10 cellular contexts compared by ENCODE assay signal in the genomic region with DNA sequence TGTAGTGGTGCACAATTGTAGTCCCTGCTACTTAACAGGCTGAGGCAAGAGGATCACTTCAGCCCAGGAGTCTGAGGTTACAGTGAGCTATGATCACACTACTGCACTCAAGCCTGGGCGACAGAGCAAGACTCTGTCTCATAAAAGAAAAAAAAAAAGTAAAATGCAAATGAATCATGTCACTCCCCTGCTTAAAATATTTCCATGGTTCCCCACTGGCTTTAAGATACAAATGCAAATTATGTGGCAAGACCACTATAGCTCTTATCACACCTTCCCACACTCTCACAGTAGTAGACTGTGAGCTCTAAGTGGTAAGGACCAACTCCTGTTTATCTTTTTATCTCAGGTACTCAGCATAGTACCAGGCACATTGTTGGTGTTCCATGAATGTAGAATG. TPM values are rescaled to one million over a fixed set of nuclear protein-coding genes. Genes with fewer than 3 reads are reported as not detected.
DNase-seq lines count a peak whose midpoint lies in the region; ATAC-seq lines count a peak whose summit lies in the region.
"Not testable (repeated sequence)": the region's sequence is repeated elsewhere in the genome, so short reads cannot be mapped to it uniquely, and the experiment has no call there.
"Had no signal": no experiment of that assay in that cellular context is flagged by ENCODE, and none has a peak within 500 bp of the region (broad histone marks: within the 10 kb centered on the region; RNA-seq: fewer than 3 reads in every experiment).

No MANE protein-coding gene starts in this region.

- H3K9me3 Mint-ChIP-seq in central memory CD8-positive, alpha-beta T cell: not testable (repeated sequence)

- H3K9me3 ChIP-seq in Karpas-422 (ENCODE audit: low read length): not testable (repeated sequence)

- H3K27me3 ChIP-seq in Karpas-422 (ENCODE audit: low read length): not testable (repeated sequence)

- peak overlapping the region; percentile 42; the same call in 1 of the 2 replicates for H3K27ac ChIP-seq in Karpas-422 (ENCODE audit: low read length)

- not testable (repeated sequence) for H3K4me3 ChIP-seq in Karpas-422 (ENCODE audit: low read length)

- H3K9ac ChIP-seq in Karpas-422 (ENCODE audit: low read length): not testable (repeated sequence)

- H3K4me1 ChIP-seq in Karpas-422 (ENCODE audit: low read length): not testable (repeated sequence)

- not testable (repeated sequence) for H3K79me2 ChIP-seq in Karpas-422 (ENCODE audit: low read length)

- H3K4me1 Mint-ChIP-seq in central memory CD8-positive, alpha-beta T cell: not testable (repeated sequence)

- not testable (repeated sequence) for H3K9me2 ChIP-seq in Karpas-422 (replicated peaks; ENCODE audit: insufficient read depth, low read length)

- H3K36me3 Mint-ChIP-seq in central memory CD8-positive, alpha-beta T cell (ENCODE audit: insufficient read depth): not testable (repeated sequence)

- H3K27ac Mint-ChIP-seq in central memory CD8-positive, alpha-beta T cell (ENCODE audit: low read depth): not testable (repeated sequence)

- not testable (repeated sequence) for H3K27me3 Mint-ChIP-seq in central memory CD8-positive, alpha-beta T cell

- H2AFZ ChIP-seq in Karpas-422 (ENCODE audit: low read length): not testable (repeated sequence)

- not testable (repeated sequence) for H3K4me2 ChIP-seq in Karpas-422 (ENCODE audit: low read depth, low read length, poor library complexity, severe bottlenecking)

- not testable (repeated sequence) for DNase-seq in Karpas-422; central memory CD8-positive, alpha-beta T cell (ENCODE audit: low spot score in 2 of 2)

- ATAC-seq in GM18520 (IDR thresholded peaks at IDR 0.05; ENCODE audit: unreplicated experiment) (peak; percentile 93), GM19395 (IDR thresholded peaks at IDR 0.05; ENCODE audit: unreplicated experiment) (peak; percentile 76), GM21619 (IDR thresholded peaks at IDR 0.05; ENCODE audit: unreplicated experiment) (peak; percentile 85), HG02884 (IDR thresholded peaks at IDR 0.05; ENCODE audit: unreplicated experiment) (peak; percentile 82), HG03280 (IDR thresholded peaks at IDR 0.05; ENCODE audit: unreplicated experiment) (peak; percentile 62)
- peak; percentile 70 for ATAC-seq in central memory CD8-positive, alpha-beta T cell (replicated peaks; ENCODE audit: extremely low read depth, poor library complexity, severe bottlenecking)

- not testable (repeated sequence) for H4K20me1 ChIP-seq in Karpas-422 (ENCODE audit: insufficient read depth, low read depth, low read length)

- H3K4me3 Mint-ChIP-seq in central memory CD8-positive, alpha-beta T cell: not testable (repeated sequence)

- not testable (repeated sequence) for H3K36me3 ChIP-seq in Karpas-422 (ENCODE audit: insufficient read depth, low read length)

RNA-seq across cellular contexts. Expression of gene SRGAP2B, which starts 53.6 kb away (rescaled TPM):
- 15.8 and 16.0 TPM in 2 replicates for total RNA-seq in Karpas-422 (2014; rRNA removed; shearing (Covaris generic); ENCODE audit: low replicate concordance)

RNA-seq across cellular contexts. Expression of gene FAM72D, which starts 54.3 kb away (rescaled TPM):
- 9.5 and 18.6 TPM in 2 replicates for total RNA-seq in Karpas-422 (2014; rRNA removed; shearing (Covaris generic); ENCODE audit: low replicate concordance)
- total RNA-seq: body of pancreas; CD4-positive, alpha-beta memory T cell; thoracic aorta had no signal
